ENCODE assay signal across 11 cellular contexts in the genomic region with DNA sequence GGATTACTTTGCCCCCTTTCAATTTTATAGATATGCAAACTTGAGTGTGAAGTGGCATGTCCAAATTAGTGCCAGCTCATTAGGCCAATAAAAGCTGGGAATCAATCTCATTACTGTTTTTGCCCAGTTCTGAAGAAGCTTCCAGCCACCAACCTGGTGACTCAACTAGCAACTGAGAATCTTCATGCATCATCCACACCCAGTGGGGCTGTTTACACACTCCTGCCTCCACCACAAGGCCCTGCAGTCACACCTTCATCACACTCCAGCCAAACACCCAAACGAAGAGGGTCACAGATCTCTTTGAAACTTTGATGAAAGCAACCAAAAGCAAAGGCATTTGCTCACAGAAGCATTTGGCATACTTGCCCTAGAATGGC. TPM values are rescaled to one million over a fixed set of nuclear protein-coding genes. Genes with fewer than 3 reads are reported as not detected.
DNase-seq lines count a peak whose midpoint lies in the region; ATAC-seq, FAIRE-seq and TF ChIP-seq lines count a peak whose summit lies in the region.
"Had no signal": no experiment of that assay in that cellular context is flagged by ENCODE, and none has a peak within 500 bp of the region (broad histone marks: within the 10 kb centered on the region; RNA-seq: fewer than 3 reads in every experiment).

No MANE protein-coding gene starts in this region.

- H3K27me3 ChIP-seq in cardiac muscle cell, result no peaks in the 10 kb centered on the region
- no peaks in the 10 kb centered on the region for H3K27me3 ChIP-seq in astrocyte (ENCODE audit: insufficient read depth, low read length)
- no peaks in the 10 kb centered on the region for H3K27me3 ChIP-seq in uterus

- TF ChIP-seq POLR2A in uterus (IDR thresholded peaks at IDR 0.05), result no peak

- no peak overlapping the region for H3K9ac ChIP-seq in astrocyte (ENCODE audit: low read length)

- no peaks in the 10 kb centered on the region for H3K36me3 Mint-ChIP-seq in astrocyte (ENCODE audit: low read depth, unreplicated experiment)

- peak overlapping the region; percentile 69 for H3K4me2 ChIP-seq in astrocyte (ENCODE audit: low read length)

- no peaks in the 10 kb centered on the region for H4K20me1 ChIP-seq in astrocyte (ENCODE audit: insufficient read depth, low read length)

- intact Hi-C loops in Right ventricle myocardium inferior (cut with DNase I), result loop anchor here (2.0 to 5.0 kb wide), 2 partner anchors 49 to 78 kb away; no protein-coding TSS in a partner anchor
- intact Hi-C loops in uterus (cut with DNase I; ENCODE audit: low total_unique reads), result no loop called here

- H3K27ac ChIP-seq in cardiac muscle cell (peak overlapping the region; percentile 77), astrocyte (ENCODE audit: low read depth, low read length) (no peak overlapping the region), uterus (peak overlapping the region; percentile 56 to 58)

- H3K4me3 Mint-ChIP-seq in astrocyte (ENCODE audit: unreplicated experiment), result no peak overlapping the region

- H3K27ac Mint-ChIP-seq in astrocyte (ENCODE audit: unreplicated experiment), result no peak overlapping the region

- H3K4me1 ChIP-seq in cardiac muscle cell (ENCODE audit: low read depth), result peaks cover 30% of the 10 kb centered on the region
- H3K4me1 ChIP-seq in astrocyte (ENCODE audit: insufficient read depth, low read length), result peaks cover 55% of the 10 kb centered on the region
- peaks cover 3 to 5% of the 10 kb centered on the region in 2 donors for H3K4me1 ChIP-seq in uterus

- TF ChIP-seq CTCF in cardiac muscle cell (IDR thresholded peaks at IDR 0.05; ENCODE audit: low read depth, low read length) (no peak), astrocyte (IDR thresholded peaks at IDR 0.05; ENCODE audit: insufficient read depth, low read depth, low read length) (no peak), uterus (IDR thresholded peaks at IDR 0.05) (no peak), GM13976 (IDR thresholded peaks at IDR 0.05; ENCODE audit: borderline replicate concordance, control extremely low read depth, extremely low read depth, insufficient read depth, missing control alignments) (no peak)

- no peaks in the 10 kb centered on the region for H3K79me2 ChIP-seq in astrocyte (ENCODE audit: insufficient read depth, low read length)

- in situ Hi-C loops in GM13976 (cut with MboI; ENCODE audit: low sequenced_read_pairs, unreplicated experiment), result no loop called here

- no peak for ATAC-seq in Right ventricle myocardium inferior

- H3K9me3 ChIP-seq in cardiac muscle cell (ENCODE audit: low read depth) (no peaks in the 10 kb centered on the region), astrocyte (ENCODE audit: insufficient read depth, low read depth, low read length) (no peaks in the 10 kb centered on the region), uterus (no peaks in the 10 kb centered on the region)

- H3K27me3 Mint-ChIP-seq in astrocyte (ENCODE audit: low read depth, unreplicated experiment), result no peaks in the 10 kb centered on the region

- no peak for DNase-seq in cardiac muscle cell (ENCODE audit: low read depth in 1 of 2, low spot score in 1 of 2)
- DNase-seq in Right ventricle myocardium inferior (ENCODE audit: missing footprints), result no peak
- DNase-seq in astrocyte (ENCODE audit: low read depth), result peak; percentile 56
- peak; percentile 29 for DNase-seq in kidney tubule cell (ENCODE audit: low spot score)
- no peak for DNase-seq in uterus
- DNase-seq in iPS-NIHi11 (ENCODE audit: low spot score), result no peak
- DNase-seq in NCI-H187 treated with DMSO at 0.1 percent for 48 hours (lab: John Stamatoyannopoulos, UW), result no peak
- no peak for DNase-seq in GM13976 (ENCODE audit: low spot score)
- DNase-seq: KG1; stimulated activated naive CD4-positive, alpha-beta T cell treated with Interleukin-2 at 50 U/mL for 16 hours had no signal

- H2AFZ ChIP-seq in astrocyte (ENCODE audit: low read depth, low read length), result no peak overlapping the region

- H3K36me3 ChIP-seq in cardiac muscle cell (no peaks in the 10 kb centered on the region), astrocyte (ENCODE audit: insufficient read depth, low read length) (no peaks in the 10 kb centered on the region), uterus (no peaks in the 10 kb centered on the region)

- FAIRE-seq in astrocyte (lab: Jason Lieb, UNC), result no peak
- FAIRE-seq: frontal cortex had no signal

- no peaks in the 10 kb centered on the region for H3K9me3 Mint-ChIP-seq in astrocyte (ENCODE audit: unreplicated experiment)

- peaks cover 35% of the 10 kb centered on the region for H3K4me1 Mint-ChIP-seq in astrocyte (ENCODE audit: low read depth, unreplicated experiment)

- H3K4me3 ChIP-seq in cardiac muscle cell (no peak overlapping the region), astrocyte (ENCODE audit: insufficient read depth, low read depth, low read length) (no peak overlapping the region), uterus (no peak overlapping the region)

RNA-seq across cellular contexts. Expression of gene S1PR3, which starts 41.3 kb away (rescaled TPM):
- total RNA-seq in cardiac muscle cell (11.3 and 15.5 TPM in 2 replicates), Right ventricle myocardium inferior (27.5 TPM), astrocyte (24.6 and 35.0 TPM in 2 replicates), uterus (10 to 100 TPM in 3 of 4 donors, 1 to 10 TPM in 1; 6.4 to 57.3 (median 26.3) TPM)
- polyA plus RNA-seq in cardiac muscle cell, result 7.4 and 10.9 TPM in 2 replicates

Comparison
In these comparisons a context has a peak if more than half of its experiments do, and no peak if none do; other contexts are left out.
1. DNase-seq: peak in astrocyte (single experiment) and kidney tubule cell (single experiment); none in cardiac muscle cell (0 of 2), Right ventricle myocardium inferior (single experiment), uterus (0 of 2), iPS-NIHi11 (single experiment), NCI-H187 treated with DMSO at 0.1 percent for 48 hours (single experiment) and GM13976 (single experiment).